In the genomic region with DNA sequence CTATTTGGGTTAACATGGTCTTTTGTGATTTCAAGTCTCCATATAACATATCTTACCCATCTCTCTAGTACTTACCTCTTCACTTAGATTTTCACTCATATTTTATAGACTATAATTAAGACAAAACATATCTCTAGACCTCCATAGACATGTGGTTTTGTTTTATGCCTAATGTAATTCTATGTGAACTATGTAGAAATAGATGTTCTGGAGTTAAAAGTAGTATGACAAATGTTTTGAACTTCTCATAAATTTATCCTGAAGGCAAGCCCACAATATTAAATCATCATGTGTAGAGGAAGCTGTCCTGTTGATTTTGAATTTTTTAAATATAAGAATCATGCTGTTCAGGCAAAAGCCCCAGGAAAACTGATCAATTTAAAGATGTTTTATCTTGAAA, we compare ENCODE assay signal across 10 cellular contexts.
"Had no signal": no experiment of that assay in that cellular context is flagged by ENCODE, and none has a peak within 500 bp of the region (broad histone marks: within the 10 kb centered on the region; RNA-seq: fewer than 3 reads in every experiment).

No MANE protein-coding gene starts in this region.

- H3K9me3 ChIP-seq: HAP-1 had no signal

- H3K9me3 Mint-ChIP-seq: HFFc6, IgD-negative memory B cell had no signal

- H3K4me1 Mint-ChIP-seq: IgD-negative memory B cell had no signal

- H3K4me3 Mint-ChIP-seq: HFFc6, IgD-negative memory B cell had no signal

- H3K27ac ChIP-seq: GM23248, HL-60 had no signal

- H2AFZ ChIP-seq: GM23248 had no signal

- FAIRE-seq: HepG2 had no signal

- H3K36me3 ChIP-seq: HAP-1 had no signal

- H3K36me3 Mint-ChIP-seq: IgD-negative memory B cell had no signal

- ATAC-seq: HCT116, HepG2 had no signal

- H3K27ac Mint-ChIP-seq: HFFc6, IgD-negative memory B cell had no signal

- H3K9ac ChIP-seq: GM23248 had no signal

- DNase-seq: GM23248, GOT3, H7, HFFc6, KBM-7 had no signal

- H3K27me3 Mint-ChIP-seq: IgD-negative memory B cell had no signal

- H3K4me3 ChIP-seq: GM23248, HAP-1 had no signal
